ENCODE assay signal across 8 cellular contexts in the genomic region with DNA sequence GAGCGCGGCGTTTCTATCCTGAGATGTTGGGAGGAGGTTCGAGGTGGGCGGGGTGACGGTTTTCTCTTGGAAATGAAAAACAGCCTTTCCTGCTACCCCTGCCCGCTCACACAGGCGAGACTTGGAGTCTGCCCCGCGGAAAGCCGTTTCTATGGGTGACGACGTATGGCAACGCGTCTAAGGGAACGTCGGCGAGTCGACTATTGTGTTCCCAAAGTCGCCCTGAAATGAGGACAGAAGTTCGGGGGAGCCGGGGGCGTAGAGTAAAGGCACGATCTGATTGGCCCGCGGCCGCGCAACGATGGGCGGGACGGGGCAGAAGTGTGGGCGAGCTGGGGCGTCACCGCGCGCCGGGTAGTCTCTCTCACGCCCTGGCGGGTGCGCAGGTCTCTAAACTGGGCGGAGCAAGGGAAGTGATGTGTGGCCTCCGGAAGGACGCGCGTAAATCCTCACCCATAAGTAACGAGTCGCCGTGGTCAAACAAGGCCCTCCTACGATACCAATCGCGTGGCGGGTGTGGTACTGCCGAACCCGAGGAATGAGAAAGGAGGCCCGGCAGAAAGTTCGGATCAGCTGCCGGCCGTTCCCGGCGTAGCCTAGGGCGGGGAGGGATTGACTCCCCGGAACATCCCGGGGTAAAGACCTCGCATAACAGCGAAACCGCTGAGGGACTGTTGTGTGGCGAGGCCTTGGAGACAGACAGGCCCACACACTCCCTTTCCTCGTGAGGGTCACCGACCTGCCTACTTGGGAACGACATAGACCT.
DNase-seq lines count a peak whose midpoint lies in the region; ATAC-seq and TF ChIP-seq lines count a peak whose summit lies in the region.

No MANE protein-coding gene starts in this region.

- H3K9me3 ChIP-seq in BLaER1 (no peaks in the 10 kb centered on the region; the same call in 1 of the 2 replicates), colonic mucosa (no peaks in the 10 kb centered on the region)

- peak overlapping the region; percentile 86 for H3K9ac ChIP-seq in BLaER1
- H3K9ac ChIP-seq in colonic mucosa (ENCODE audit: low read depth in 2 of 2, low read length in 2 of 2) = peak overlapping the region; percentile 68 to 90

- H3K4me2 ChIP-seq in BLaER1 = peak overlapping the region; percentile 86

- H3K27ac ChIP-seq in BLaER1 (peak overlapping the region; percentile 81), colonic mucosa (peak overlapping the region; percentile 97), layer of hippocampus (ENCODE audit: low read depth, low read length) (peak overlapping the region; percentile 99)

- TF ChIP-seq CTCF in colonic mucosa (IDR thresholded peaks at IDR 0.05) = no peak

- no peaks in the 10 kb centered on the region for H3K36me3 ChIP-seq in BLaER1
- H3K36me3 ChIP-seq in colonic mucosa = no peaks in the 10 kb centered on the region

- no peaks in the 10 kb centered on the region for H4K20me1 ChIP-seq in BLaER1

- ATAC-seq in GM19324 (IDR thresholded peaks at IDR 0.05; ENCODE audit: low FRiP score, unreplicated experiment) (peak; percentile 100), HG03460 (IDR thresholded peaks at IDR 0.05; ENCODE audit: unreplicated experiment) (peak; percentile 98)

- no peaks in the 10 kb centered on the region for H3K27me3 ChIP-seq in BLaER1
- no peaks in the 10 kb centered on the region for H3K27me3 ChIP-seq in colonic mucosa
- H3K27me3 ChIP-seq in layer of hippocampus (ENCODE audit: control insufficient read depth, insufficient read depth, low read length) = no peaks in the 10 kb centered on the region

- intact Hi-C loops in colonic mucosa (cut with DNase I) = no loop called here

- H3K4me3 ChIP-seq in BLaER1 (peak overlapping the region; percentile 77), colonic mucosa (peak overlapping the region; percentile 58)

- peaks cover 13% of the 10 kb centered on the region; the same call in 1 of the 2 replicates for H3K4me1 ChIP-seq in BLaER1
- H3K4me1 ChIP-seq in colonic mucosa = no peaks in the 10 kb centered on the region

- DNase-seq in NCI-H524 treated with DMSO at 0.1 percent for 48 hours (lab: John Stamatoyannopoulos, UW) = peak; percentile 79
- peak; percentile 98 for DNase-seq in activated CD4-positive, alpha-beta T cell treated with anti-CD3 and anti-CD28 coated beads for 48 hours
- peak; percentile 96 for DNase-seq in colonic mucosa
- peak; percentile 90 to 95 (median 93) for DNase-seq in stimulated activated CD4-positive, alpha-beta T cell treated with anti-CD3 and anti-CD28 coated beads, Interleukin-1b, Interleukin-23, amount 100 ng/mL, for 24 hours (ENCODE audit: low read depth in 4 of 4, low spot score in 1 of 4)

Comparison
In these comparisons a context has a peak if more than half of its experiments do, and no peak if none do; other contexts are left out.
1. Peak in every context shown above with its lines: DNase-seq, ATAC-seq, H3K4me3 ChIP-seq and H3K27ac ChIP-seq.